In genomic region chr7:112985377-112985987, GRCh38 we compare ENCODE assay signal across 14 cellular contexts.
DNase-seq lines count a peak whose midpoint lies in the region; TF ChIP-seq lines count a peak whose summit lies in the region.
"Had no signal": no experiment of that assay in that cellular context is flagged by ENCODE, and none has a peak within 500 bp of the region (broad histone marks: within the 10 kb centered on the region; RNA-seq: fewer than 3 reads in every experiment).

No MANE protein-coding gene starts in this region.

- H3K27me3 ChIP-seq in MG63 = no peaks in the 10 kb centered on the region
- no peaks in the 10 kb centered on the region for H3K27me3 ChIP-seq in prostate gland (replicated peaks; ENCODE audit: insufficient read depth)
- H3K27me3 ChIP-seq: ovary, upper lobe of right lung had no signal

- 58 to 65% methylated on average over 6 of the region's 9 CpGs for WGBS in mesodermal cell (ENCODE audit: insufficient coverage in 2 of 2), 2 experiments
- WGBS in prostate gland = 33% methylated on average over 9 of the region's 9 CpGs

- no peaks in the 10 kb centered on the region for H3K9me3 ChIP-seq in MG63
- H3K9me3 ChIP-seq in mesodermal cell (ENCODE audit: control insufficient read depth, low read length) = no peaks in the 10 kb centered on the region
- no peaks in the 10 kb centered on the region for H3K9me3 ChIP-seq in prostate gland
- H3K9me3 ChIP-seq: ovary, upper lobe of right lung had no signal

- TF ChIP-seq POLR2A in prostate gland (IDR thresholded peaks at IDR 0.05) = no peak

- H3K27ac ChIP-seq in mesodermal cell (ENCODE audit: low read depth, low read length, severe bottlenecking) (peak overlapping the region; percentile 87), prostate gland (no peak overlapping the region)
- H3K27ac ChIP-seq: ovary, upper lobe of right lung had no signal

- DNase-seq in AG20443 (ENCODE audit: low spot score) = peak; percentile 11
- peak; percentile 11 for DNase-seq in MG63
- peak; percentile 26 for DNase-seq in dedifferentiated amniotic fluid mesenchymal stem cell (ENCODE audit: extremely low spot score)
- DNase-seq in midbrain (lab: John Stamatoyannopoulos, UW) = no peak
- no peak for DNase-seq in activated effector memory CD4-positive, alpha-beta T cell treated with Interleukin-2 at 50 U/mL for 16 hours
- no peak for DNase-seq in prostate gland (ENCODE audit: low spot score)
- no peak for DNase-seq in NCI-H2029 (lab: John Stamatoyannopoulos, UW)
- DNase-seq: activated CD4-positive, alpha-beta T cell treated with anti-CD3 and anti-CD28 coated beads, Interleukin-2, amount 10 ng/mL, durations not matched to agents 24 days and 14 days; CD8-positive, alpha-beta memory T cell; effector memory CD4-positive, alpha-beta T cell; NCI-H1930; ovary; upper lobe of right lung had no signal

- intact Hi-C loops in prostate gland (cut with DNase I) = no loop called here

- H3K4me3 ChIP-seq in MG63 (no peak overlapping the region), mesodermal cell (ENCODE audit: extremely low read depth, insufficient read depth, low read length, poor library complexity, severe bottlenecking) (no peak overlapping the region), prostate gland (no peak overlapping the region)
- H3K4me3 ChIP-seq: ovary, upper lobe of right lung had no signal

- no peak for TF ChIP-seq CTCF in prostate gland (IDR thresholded peaks at IDR 0.05)

- H3K4me1 ChIP-seq in mesodermal cell (ENCODE audit: control insufficient read depth, insufficient read depth, low read length, poor library complexity, severe bottlenecking) (peaks cover 39% of the 10 kb centered on the region), prostate gland (replicated peaks) (no peaks in the 10 kb centered on the region)
- H3K4me1 ChIP-seq: upper lobe of right lung had no signal

- no peaks in the 10 kb centered on the region for H3K36me3 ChIP-seq in MG63
- H3K36me3 ChIP-seq in mesodermal cell (ENCODE audit: control insufficient read depth, insufficient read depth, low read length) = no peaks in the 10 kb centered on the region
- no peaks in the 10 kb centered on the region for H3K36me3 ChIP-seq in prostate gland
- H3K36me3 ChIP-seq: ovary, upper lobe of right lung had no signal

Comparison
In these comparisons a context has a peak if more than half of its experiments do, and no peak if none do; other contexts are left out.
1. DNase-seq: peak in AG20443 (single experiment), MG63 (single experiment) and dedifferentiated amniotic fluid mesenchymal stem cell (single experiment); none in midbrain (single experiment), activated effector memory CD4-positive, alpha-beta T cell treated with Interleukin-2 at 50 U/mL for 16 hours (single experiment), prostate gland (single experiment) and NCI-H2029 (single experiment).